ENCODE assay signal across 12 cellular contexts in the genomic region with DNA sequence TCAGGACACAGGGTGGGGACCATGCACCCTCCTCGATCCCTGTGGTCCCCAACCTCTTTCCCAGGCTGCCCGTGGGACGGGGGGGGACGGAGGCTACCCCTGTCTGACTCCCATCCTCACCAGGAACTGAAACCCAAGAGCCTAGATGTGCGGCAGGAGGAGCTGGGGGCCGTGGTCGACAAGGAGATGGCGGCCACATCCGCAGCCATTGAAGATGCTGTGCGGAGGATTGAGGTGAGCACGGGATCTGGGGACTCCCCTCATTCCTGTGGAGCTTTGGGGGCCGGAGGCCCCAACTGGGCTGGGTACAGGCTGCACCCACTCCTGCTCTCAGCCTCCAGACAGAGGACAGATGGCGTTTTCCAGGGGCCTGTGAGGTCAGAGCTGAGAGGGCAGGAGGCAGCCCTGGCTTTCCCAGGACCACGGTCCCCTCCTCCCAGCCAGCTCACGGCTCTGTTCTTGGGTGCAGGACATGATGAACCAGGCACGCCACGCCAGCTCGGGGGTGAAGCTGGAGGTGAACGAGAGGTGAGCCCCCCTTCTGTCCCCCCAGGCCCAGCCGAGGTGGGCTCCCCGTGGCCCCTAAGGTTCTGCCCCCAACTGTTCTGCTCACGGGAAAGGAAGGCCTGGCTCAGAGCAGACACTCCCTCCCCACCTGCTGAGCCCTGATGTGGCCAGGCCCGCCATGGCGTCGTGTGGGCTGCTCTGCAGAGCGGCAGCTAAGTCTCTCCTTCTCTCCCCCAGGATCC. TPM values are rescaled to one million over a fixed set of nuclear protein-coding genes. Genes with fewer than 3 reads are reported as not detected.
DNase-seq lines count a peak whose midpoint lies in the region; ATAC-seq, FAIRE-seq and TF ChIP-seq lines count a peak whose summit lies in the region.
"Had no signal": no experiment of that assay in that cellular context is flagged by ENCODE, and none has a peak within 500 bp of the region (broad histone marks: within the 10 kb centered on the region; RNA-seq: fewer than 3 reads in every experiment).

No MANE protein-coding gene starts in this region.

- H3K4me1 ChIP-seq in left ventricle myocardium inferior (peaks cover 43% of the 10 kb centered on the region), K562 (replicated peaks in 1 of 2; ENCODE audit: control insufficient read depth in 2 of 2, insufficient read depth in 2 of 2, low read length in 2 of 2) (peaks cover 0 to 54% of the 10 kb centered on the region in 2 experiments; a peak in 2 of 5 replicates)
- no peaks in the 10 kb centered on the region for H3K4me1 ChIP-seq in naive thymus-derived CD4-positive, alpha-beta T cell (ENCODE audit: control insufficient read depth in 2 of 2, insufficient read depth in 2 of 2, low read length in 2 of 2)

- DNase-seq in left ventricle myocardium inferior (no peak), left ventricle myocardium superior (no peak), K562 (ENCODE audit: extremely low read depth in 1 of 4, low spot score in 3 of 4) (no peak), glutamatergic neuron (no peak), KG1 (lab: John Stamatoyannopoulos, UW) (no peak)
- no peak for DNase-seq in naive thymus-derived CD4-positive, alpha-beta T cell
- no peak for DNase-seq in activated T-cell treated with anti-CD3 and anti-CD28 coated beads, Interleukin-2, amount 50 U/mL, for 48 hours
- DNase-seq: cortex of kidney had no signal

- no peaks in the 10 kb centered on the region for H3K79me2 ChIP-seq in K562 (ENCODE audit: control insufficient read depth, insufficient read depth, low read length)

- no peaks in the 10 kb centered on the region for H3K27me3 ChIP-seq in left ventricle myocardium inferior (ENCODE audit: low read depth)
- H3K27me3 ChIP-seq in K562 (ENCODE audit: control insufficient read depth in 2 of 2, insufficient read depth in 2 of 2, low read length in 2 of 2), result no peaks in the 10 kb centered on the region
- no peaks in the 10 kb centered on the region for H3K27me3 ChIP-seq in naive thymus-derived CD4-positive, alpha-beta T cell (ENCODE audit: control insufficient read depth in 2 of 2, insufficient read depth in 2 of 2, low read length in 2 of 2)

- H3K9ac ChIP-seq in K562 (ENCODE audit: insufficient read depth in 1 of 2, low read depth in 2 of 2, low read length in 2 of 2), result peak overlapping the region in 1 of 2 experiments; percentile 78; a peak in 1 of 4 replicates

- H4K20me1 ChIP-seq in K562 (replicated peaks; ENCODE audit: control insufficient read depth, insufficient read depth, low read length), result 0 out of 2 replicates have a peak, but pooled peaks cover 3% of the 10 kb centered on the region

- TF ChIP-seq CTCF in left ventricle myocardium inferior (IDR thresholded peaks at IDR 0.05; ENCODE audit: borderline replicate concordance) (no peak), K562 (IDR thresholded peaks at IDR 0.05 in 2 of 3, conservative IDR thresholded peaks at IDR 0.05 in 1 of 3; ENCODE audit: insufficient read depth in 2 of 3, low read depth in 1 of 3, low read length in 3 of 3) (no peak), glutamatergic neuron (IDR thresholded peaks at IDR 0.05; ENCODE audit: partially characterized antibody, unreplicated experiment) (no peak)

- no peak for TF ChIP-seq POLR2A in K562 (conservative IDR thresholded peaks at IDR 0.05)

- peaks cover 13% of the 10 kb centered on the region for H3K36me3 ChIP-seq in left ventricle myocardium inferior
- H3K36me3 ChIP-seq in K562 (ENCODE audit: control insufficient read depth, insufficient read depth, low read length), result peaks cover 14% of the 10 kb centered on the region; the same call in 1 of the 3 replicates
- H3K36me3 ChIP-seq in naive thymus-derived CD4-positive, alpha-beta T cell (ENCODE audit: control insufficient read depth in 2 of 3, insufficient read depth in 3 of 3, low read length in 3 of 3), result peaks cover 0 to 84% (median 0%) of the 10 kb centered on the region in 3 experiments

- H3K9me3 ChIP-seq in left ventricle myocardium inferior (replicated peaks) (no peaks in the 10 kb centered on the region), K562 (replicated peaks; ENCODE audit: control insufficient read depth, insufficient read depth, low read depth, low read length) (no peaks in the 10 kb centered on the region)
- no peaks in the 10 kb centered on the region for H3K9me3 ChIP-seq in naive thymus-derived CD4-positive, alpha-beta T cell (ENCODE audit: control insufficient read depth in 2 of 3, low read length in 3 of 3)

- intact Hi-C loops in left ventricle myocardium inferior (cut with micrococcal nuclease) (loop anchor here (5.0 kb wide), 1 partner anchor 93 kb away; no protein-coding TSS in a partner anchor), left ventricle myocardium superior (cut with micrococcal nuclease) (loop anchor here (5.0 kb wide), 1 partner anchor 93 kb away; no protein-coding TSS in a partner anchor), K562 (cut with micrococcal nuclease) (loop anchor here (1.0 to 5.0 kb wide), 3 partner anchors 93 to 378 kb away; no protein-coding TSS in a partner anchor)
- intact Hi-C loops in naive thymus-derived CD4-positive, alpha-beta T cell (cut with micrococcal nuclease), result loop anchor here (1.0 to 5.0 kb wide), 7 partner anchors 35 to 379 kb away; a partner anchor contains a TSS

- CTCF ChIA-PET in K562 (lab: Yijun Ruan, JAX; ENCODE audit: low intra/inter-chr PET ratio), result interaction anchor here (0.5 to 2.0 kb wide), 4 partner anchors 31 to 379 kb away, joined by 3 to 28 read pairs (median 6); no protein-coding TSS in a partner anchor
- CTCF ChIA-PET in naive thymus-derived CD4-positive, alpha-beta T cell (lab: Charles Lee), result interaction anchor here (0.6 to 3.7 kb wide), 7 partner anchors 11 to 95 kb away, joined by 3 to 57 read pairs (median 11); no protein-coding TSS in a partner anchor

- peak overlapping the region; percentile 76 for H3K27ac ChIP-seq in left ventricle myocardium inferior (replicated peaks)
- H3K27ac ChIP-seq in K562 (ENCODE audit: extremely low read depth, low read depth, low read length), result no peak overlapping the region
- no peak overlapping the region for H3K27ac ChIP-seq in naive thymus-derived CD4-positive, alpha-beta T cell (ENCODE audit: low read depth, low read length)

- peaks cover 0 to 8% (median 4%) of the 10 kb centered on the region in 5 donors for H3K36me3 Mint-ChIP-seq in naive thymus-derived CD4-positive, alpha-beta T cell
- no peaks in the 10 kb centered on the region for H3K36me3 Mint-ChIP-seq in glutamatergic neuron (ENCODE audit: unreplicated experiment)

- no peak overlapping the region for H3K4me3 ChIP-seq in left ventricle myocardium inferior
- no peak overlapping the region for H3K4me3 ChIP-seq in K562
- H3K4me3 ChIP-seq in naive thymus-derived CD4-positive, alpha-beta T cell (ENCODE audit: low read length), result no peak overlapping the region

- H3K4me2 ChIP-seq in K562 (ENCODE audit: insufficient read depth, low read length), result no peak overlapping the region

- H3K27me3 Mint-ChIP-seq in naive thymus-derived CD4-positive, alpha-beta T cell, result no peaks in the 10 kb centered on the region
- H3K27me3 Mint-ChIP-seq in glutamatergic neuron (ENCODE audit: unreplicated experiment), result peaks cover 6% of the 10 kb centered on the region
- H3K27me3 Mint-ChIP-seq: activated CD8-positive, alpha-beta T cell treated with anti-CD3 and anti-CD28 coated beads for 36 hours; brain had no signal

- no TSS peak for BruUV-seq in K562 (replicated peaks; lab: Mats Ljungman, UMichigan)

- 69% methylated on average over 25 of the region's 26 CpGs for WGBS in K562 (ENCODE audit: insufficient coverage, low coverage, missing lambda C conversion rate)

- no peak overlapping the region for H3K4me3 Mint-ChIP-seq in naive thymus-derived CD4-positive, alpha-beta T cell
- no peak overlapping the region for H3K4me3 Mint-ChIP-seq in glutamatergic neuron (ENCODE audit: unreplicated experiment)
- H3K4me3 Mint-ChIP-seq: activated CD8-positive, alpha-beta T cell treated with anti-CD3 and anti-CD28 coated beads for 36 hours; brain; nephron progenitor cell had no signal

- peak overlapping the region in 1 of 9 donors; percentile 52 for H3K27ac Mint-ChIP-seq in naive thymus-derived CD4-positive, alpha-beta T cell
- H3K27ac Mint-ChIP-seq in glutamatergic neuron (ENCODE audit: unreplicated experiment), result no peak overlapping the region
- H3K27ac Mint-ChIP-seq: activated CD8-positive, alpha-beta T cell treated with anti-CD3 and anti-CD28 coated beads for 36 hours; nephron progenitor cell had no signal

- no peak overlapping the region for H2AFZ ChIP-seq in K562 (ENCODE audit: low read depth, low read length)

- ATAC-seq in left ventricle myocardium superior, result no peak
- ATAC-seq in K562, result peak; percentile 2; the same call in 1 of the 3 replicates
- ATAC-seq in naive thymus-derived CD4-positive, alpha-beta T cell, result peak; percentile 2
- no peak for ATAC-seq in HG03432 (IDR thresholded peaks at IDR 0.05; ENCODE audit: unreplicated experiment)

- H3K9me1 ChIP-seq in K562 (ENCODE audit: control insufficient read depth, insufficient read depth, low read length), result no peaks in the 10 kb centered on the region

- FAIRE-seq in K562 (lab: Jason Lieb, UNC), result no peak

- in situ Hi-C loops in K562 (cut with MboI), result loop anchor here (10.0 kb wide), 1 partner anchor 95 kb away; no protein-coding TSS in a partner anchor

- peaks cover 0 to 8% (median 0%) of the 10 kb centered on the region in 7 donors for H3K4me1 Mint-ChIP-seq in naive thymus-derived CD4-positive, alpha-beta T cell
- H3K4me1 Mint-ChIP-seq in glutamatergic neuron (ENCODE audit: low read depth, unreplicated experiment), result peaks cover 2% of the 10 kb centered on the region

- H3K9me3 Mint-ChIP-seq in naive thymus-derived CD4-positive, alpha-beta T cell, result no peaks in the 10 kb centered on the region
- H3K9me3 Mint-ChIP-seq in glutamatergic neuron (ENCODE audit: unreplicated experiment), result peaks cover 3% of the 10 kb centered on the region
- H3K9me3 Mint-ChIP-seq: activated CD8-positive, alpha-beta T cell treated with anti-CD3 and anti-CD28 coated beads for 36 hours; brain; nephron progenitor cell had no signal

- no peak for TF ChIP-seq RAD21 in K562 (CRISPR knock-in tag; conservative IDR thresholded peaks at IDR 0.05 in 1 of 2, IDR thresholded peaks at IDR 0.05 in 1 of 2)

- POLR2A ChIA-PET in K562 (lab: Yijun Ruan, JAX), result interaction anchor here (0.7 to 1.3 kb wide), 4 partner anchors 10 to 373 kb away, joined by 3 to 4 read pairs (median 3); a partner anchor contains a TSS
- POLR2A ChIA-PET in naive thymus-derived CD4-positive, alpha-beta T cell (lab: Charles Lee), result interaction anchor here (1.0 to 1.1 kb wide), 2 partner anchors 23 to 65 kb away, joined by 3 read pairs; no protein-coding TSS in a partner anchor

- no peak for TF ChIP-seq EP300 in K562 (IDR thresholded peaks at IDR 0.05; ENCODE audit: low read length)

RNA-seq across cellular contexts. Expression of a gene that starts 24.2 kb away (rescaled TPM):
- total RNA-seq in left ventricle myocardium inferior (11.2 TPM), left ventricle myocardium superior (27.4 TPM), K562 (2014; rRNA removed) (29.2 and 30.4 TPM in 2 replicates), K562 (2014; rRNA removed; fragmentation: Illumina TruSeq; extraction: Trizol) (6.4 and 8.6 TPM in 2 replicates), K562 (2015; rRNA removed; fragmentation: Illumina TruSeq; extraction: Trizol) (12.0 and 13.2 TPM in 2 replicates), K562 (2021) (27.8 and 31.0 TPM in 2 replicates), glutamatergic neuron (ENCODE audit: unreplicated experiment) (19.3 TPM)
- 70.1 and 194 TPM in 2 replicates for total RNA-seq in K562 (2011; cell fraction: chromatin; rRNA removed; ENCODE audit: low replicate concordance)
- 103 and 109 TPM in 2 replicates for total RNA-seq in K562 (2011; cell fraction: nucleolus; rRNA removed)
- total RNA-seq in K562 (2011; cell fraction: nucleoplasm; rRNA removed), result 63.5 and 76.8 TPM in 2 replicates
- polyA plus RNA-seq in K562 (2011; rRNA removed) (14.2 and 17.2 TPM in 2 replicates), K562 (2014; fragmentation: Illumina TruSeq; extraction: Trizol) (21.7 and 33.6 TPM in 2 replicates), K562 (2014; fragmentation: Nextera tagmentation; extraction: Ambion mirVana) (under 1 TPM; 0.15 to 0.45 TPM), K562 (2014; rRNA removed) (27.0 and 29.1 TPM in 2 replicates)
- 8.8 and 22.2 TPM in 2 replicates for polyA plus RNA-seq in K562 (2011; cell fraction: cytosol; rRNA removed)
- polyA plus RNA-seq in K562 (2011; cell fraction: nucleus; rRNA removed), result 107 and 176 TPM in 2 replicates
- 15.6 and 30.3 TPM in 2 replicates for polyA plus RNA-seq in K562 (2012)
- polyA minus RNA-seq in K562 (2011; rRNA and poly(A)+ RNA removed), result 5.7 and 11.0 TPM in 2 replicates
- 6.4 and 7.5 TPM in 2 replicates for polyA minus RNA-seq in K562 (2011; cell fraction: cytosol; rRNA and poly(A)+ RNA removed)
- polyA minus RNA-seq in K562 (2011; cell fraction: nucleus; rRNA and poly(A)+ RNA removed), result 23.3 and 26.9 TPM in 2 replicates
- total RNA-seq in naive thymus-derived CD4-positive, alpha-beta T cell, result 100 to 1,000 TPM in 3 of 5 experiments, 10 to 100 TPM in 2; 25.8 to 162 (median 111) TPM
- 10 to 100 TPM in 1 of 2 donors, 1 to 10 TPM in 1; 7.0 to 25.3 TPM for polyA plus RNA-seq in naive thymus-derived CD4-positive, alpha-beta T cell

RNA-seq across cellular contexts. Expression of a gene that starts 36.4 kb away (rescaled TPM):
- total RNA-seq in left ventricle myocardium inferior (13.3 TPM), left ventricle myocardium superior (29.5 TPM), K562 (2014; rRNA removed) (27.9 and 34.1 TPM in 2 replicates), K562 (2014; rRNA removed; fragmentation: Illumina TruSeq; extraction: Trizol) (9.5 and 12.3 TPM in 2 replicates), K562 (2015; rRNA removed; fragmentation: Illumina TruSeq; extraction: Trizol) (18.1 and 18.5 TPM in 2 replicates), K562 (2021) (35.8 and 37.4 TPM in 2 replicates), glutamatergic neuron (ENCODE audit: unreplicated experiment) (19.7 TPM)
- 49.3 and 58.0 TPM in 2 replicates for total RNA-seq in K562 (2011; cell fraction: chromatin; rRNA removed; ENCODE audit: low replicate concordance)
- 33.2 and 33.4 TPM in 2 replicates for total RNA-seq in K562 (2011; cell fraction: nucleolus; rRNA removed)
- 41.1 and 66.6 TPM in 2 replicates for total RNA-seq in K562 (2011; cell fraction: nucleoplasm; rRNA removed)
- polyA plus RNA-seq in K562 (2011; rRNA removed) (13.8 TPM in 2 replicates), K562 (2014; fragmentation: Illumina TruSeq; extraction: Trizol) (17.9 and 24.0 TPM in 2 replicates), K562 (2014; fragmentation: Nextera tagmentation; extraction: Ambion mirVana) (under 1 TPM; 0.28 to 0.34 TPM), K562 (2014; rRNA removed) (24.7 and 33.3 TPM in 2 replicates)
- 19.4 and 30.1 TPM in 2 replicates for polyA plus RNA-seq in K562 (2011; cell fraction: cytosol; rRNA removed)
- polyA plus RNA-seq in K562 (2011; cell fraction: nucleus; rRNA removed), result 22.7 and 30.0 TPM in 2 replicates
- polyA plus RNA-seq in K562 (2012), result 18.5 and 22.9 TPM in 2 replicates
- 12.2 and 15.1 TPM in 2 replicates for polyA minus RNA-seq in K562 (2011; rRNA and poly(A)+ RNA removed)
- polyA minus RNA-seq in K562 (2011; cell fraction: cytosol; rRNA and poly(A)+ RNA removed), result 13.9 and 17.0 TPM in 2 replicates
- 11.8 and 13.6 TPM in 2 replicates for polyA minus RNA-seq in K562 (2011; cell fraction: nucleus; rRNA and poly(A)+ RNA removed)
- total RNA-seq in naive thymus-derived CD4-positive, alpha-beta T cell, result 100 to 1,000 TPM in 1 of 5 experiments, 10 to 100 TPM in 4; 25.3 to 101 (median 30.1) TPM
- 10 to 100 TPM; 16.5 to 16.9 TPM for polyA plus RNA-seq in naive thymus-derived CD4-positive, alpha-beta T cell

Comparison
In these comparisons a context has a peak if more than half of its experiments do, and no peak if none do; other contexts are left out.
1. ATAC-seq: peak in K562 (single experiment) and naive thymus-derived CD4-positive, alpha-beta T cell (single experiment); none in left ventricle myocardium superior (single experiment) and HG03432 (single experiment).